Comparison of ENCODE assay signal across 12 cellular contexts in genomic region chr9:124263800-124264426, GRCh38. TPM values are rescaled to one million over a fixed set of nuclear protein-coding genes. Genes with fewer than 3 reads are reported as not detected.
DNase-seq lines count a peak whose midpoint lies in the region; ATAC-seq and TF ChIP-seq lines count a peak whose summit lies in the region.
"Had no signal": no experiment of that assay in that cellular context is flagged by ENCODE, and none has a peak within 500 bp of the region (broad histone marks: within the 10 kb centered on the region; RNA-seq: fewer than 3 reads in every experiment).

No MANE protein-coding gene starts in this region.

- H3K27ac ChIP-seq in Panc1 (ENCODE audit: low read length) (peak overlapping the region; percentile 98), skin epidermis (peak overlapping the region in 14 of 21 experiments; percentile 11 to 95 (median 54))
- H3K27ac ChIP-seq: parathyroid adenoma had no signal

- in situ Hi-C loops in Panc1 (cut with HindIII; ENCODE audit: low pct_unique_long_range_greater_than_20kb, low sequenced_read_pairs), result no loop called here

- peaks cover 76% of the 10 kb centered on the region for H3K4me1 ChIP-seq in Panc1 (ENCODE audit: control insufficient read depth, insufficient read depth, low read length)
- H3K4me1 ChIP-seq: parathyroid adenoma had no signal

- H3K27me3 ChIP-seq in Panc1 (ENCODE audit: control insufficient read depth, insufficient read depth, low read length), result no peaks in the 10 kb centered on the region

- no peaks in the 10 kb centered on the region for H3K9me3 ChIP-seq in Panc1 (ENCODE audit: control insufficient read depth, insufficient read depth, low read depth, low read length)

- H3K36me3 ChIP-seq in Panc1 (ENCODE audit: control insufficient read depth, insufficient read depth, low read length), result no peaks in the 10 kb centered on the region

- ATAC-seq in Panc1 (no peak), left colon (peak; percentile 47), HG03520 (IDR thresholded peaks at IDR 0.05; ENCODE audit: unreplicated experiment) (no peak)
- ATAC-seq: HCT116 had no signal

- no peak for DNase-seq in Panc1 (ENCODE audit: low read depth, low spot score)
- DNase-seq in left colon, result peak; percentile 58
- DNase-seq in HCEC 1CT, result no peak
- DNase-seq in stimulated activated CD4-positive, alpha-beta T cell treated with anti-CD3 and anti-CD28 coated beads, Interleukin-2, amount 100 ng/mL, for 24 hours, result no peak
- DNase-seq in activated CD4-positive, alpha-beta T cell treated with anti-CD3 and anti-CD28 coated beads, Interleukin-2, amount 50 U/mL, for 1 hour, result no peak
- DNase-seq: DMS 273 treated with DMSO at 0.1 percent for 48 hours, NCI-H1105 had no signal

- H3K4me3 ChIP-seq in GM12875 (ENCODE audit: low read depth, low read length) (peak overlapping the region; percentile 22), Panc1 (ENCODE audit: low read depth in 2 of 2, low read length in 2 of 2) (0 out of 4 replicates have a peak overlapping the region, but pooled peaks of 1 of the 2 experiments have one; percentile 20), skin epidermis (no peak overlapping the region)

- TF ChIP-seq CTCF in GM12875 (IDR thresholded peaks at IDR 0.05; ENCODE audit: borderline replicate concordance, insufficient read depth, low read depth, low read length) (no peak), Panc1 (IDR thresholded peaks at IDR 0.05) (no peak)

- POLR2A ChIA-PET in Panc1 (lab: Charles Lee), result interaction anchor here (0.7 kb wide), 1 partner anchor 45 kb away, joined by 3 read pairs; no protein-coding TSS in a partner anchor

- intact Hi-C loops in Panc1 (cut with micrococcal nuclease; ENCODE audit: unreplicated experiment) (loop anchor here (5.0 kb wide), 1 partner anchor 137 kb away; no protein-coding TSS in a partner anchor), left colon (cut with DNase I, micrococcal nuclease) (no loop called here)

- CTCF ChIA-PET in Panc1 (lab: Charles Lee), result no interaction called here

- no TSS peak for BruUV-seq in Panc1 (replicated peaks; lab: Mats Ljungman, UMichigan)

RNA-seq across cellular contexts. Expression of gene NEK6, which starts 6.2 kb away (rescaled TPM):
- total RNA-seq in Panc1 (2021; ENCODE audit: unreplicated experiment) (56.3 TPM), left colon (10 to 100 TPM; 50.7 to 77.7 TPM)
- 74.0 TPM for polyA plus RNA-seq in Panc1 (2012; ENCODE audit: insufficient read length)

Comparison
In these comparisons a context has a peak if more than half of its experiments do, and no peak if none do; other contexts are left out.
1. DNase-seq: peak in left colon (2 of 2); none in Panc1 (single experiment), HCEC 1CT (single experiment), stimulated activated CD4-positive, alpha-beta T cell treated with anti-CD3 and anti-CD28 coated beads, Interleukin-2, amount 100 ng/mL, for 24 hours (0 of 2) and activated CD4-positive, alpha-beta T cell treated with anti-CD3 and anti-CD28 coated beads, Interleukin-2, amount 50 U/mL, for 1 hour (single experiment).